ENCODE assay signal across 10 cellular contexts in genomic region chr15:96322401-96323249, GRCh38. TPM values are rescaled to one million over a fixed set of nuclear protein-coding genes. Genes with fewer than 3 reads are reported as not detected.
A peak's percentile ranks its signal among the peaks of the same experiment; 100 is the strongest.
DNase-seq lines count a peak whose midpoint lies in the region; TF ChIP-seq lines count a peak whose summit lies in the region.
"Had no signal": no experiment of that assay in that cellular context is flagged by ENCODE, and none has a peak within 500 bp of the region (broad histone marks: within the 10 kb centered on the region; RNA-seq: fewer than 3 reads in every experiment).

No MANE protein-coding gene starts in this region.

- H3K27ac ChIP-seq in brain microvascular endothelial cell: peak overlapping the region; percentile 81

- no peak for TF ChIP-seq CTCF in GM13977 (IDR thresholded peaks at IDR 0.05; ENCODE audit: extremely low read depth, insufficient read depth, missing control alignments)
- no peak for TF ChIP-seq CTCF in brain microvascular endothelial cell (IDR thresholded peaks at IDR 0.05; ENCODE audit: low read depth, low read length, missing control alignments)

- no peaks in the 10 kb centered on the region for H3K27me3 ChIP-seq in brain microvascular endothelial cell (replicated peaks)

- H3K36me3 ChIP-seq in brain microvascular endothelial cell (replicated peaks): no peaks in the 10 kb centered on the region

- H3K4me3 ChIP-seq in brain microvascular endothelial cell (ENCODE audit: low read depth, low read length): peak overlapping the region; percentile 56
- H3K4me3 ChIP-seq in iPS-18c (ENCODE audit: insufficient read depth, low read depth, low read length): peak overlapping the region; percentile 42; the same call in 1 of the 2 replicates
- peak overlapping the region; percentile 35 for H3K4me3 ChIP-seq in skeletal muscle cell (ENCODE audit: low read depth, low read length)

- DNase-seq in GM13977 (ENCODE audit: low spot score) (peak; percentile 36), brain microvascular endothelial cell (peak; percentile 27), skeletal muscle cell (ENCODE audit: low read depth) (no peak), glomerular visceral epithelial cell (ENCODE audit: extremely low spot score) (no peak), anterior cingulate cortex (lab: John Stamatoyannopoulos, UW) (no peak), cerebellum (ENCODE audit: low spot score) (no peak)
- DNase-seq in stimulated activated CD4-positive, alpha-beta T cell treated with anti-CD3 and anti-CD28 coated beads, Interleukin-15, amount 100 ng/mL, for 24 hours: no peak
- DNase-seq: cortex of kidney, NCI-H1694 treated with DMSO at 0.1 percent for 48 hours had no signal

- H3K9me3 ChIP-seq in iPS-18c (ENCODE audit: control insufficient read depth, insufficient read depth, low read length): no peaks in the 10 kb centered on the region

- in situ Hi-C loops in GM13977 (cut with MboI; ENCODE audit: low pct_unique_long_range_greater_than_20kb, low sequenced_read_pairs, unreplicated experiment) (no loop called here), brain microvascular endothelial cell (cut with HindIII; ENCODE audit: low pct_ligation_motif_present, low sequenced_read_pairs) (no loop called here)

RNA-seq across cellular contexts. Expression of gene NR2F2, which starts 7.9 kb away (rescaled TPM):
- total RNA-seq in cerebellum: 22.8 TPM

Comparison
In these comparisons a context has a peak if more than half of its experiments do, and no peak if none do; other contexts are left out.
1. DNase-seq: peak in GM13977 (single experiment) and brain microvascular endothelial cell (single experiment); none in skeletal muscle cell (single experiment), stimulated activated CD4-positive, alpha-beta T cell treated with anti-CD3 and anti-CD28 coated beads, Interleukin-15, amount 100 ng/mL, for 24 hours (single experiment), glomerular visceral epithelial cell (single experiment), anterior cingulate cortex (0 of 58) and cerebellum (single experiment).
2. Peak in every context shown above with its lines, with median percentiles within 50 percentile points of each other: H3K4me3 ChIP-seq.